8 cellular contexts compared by ENCODE assay signal in genomic region chr10:80187465-80188409, GRCh38. TPM values are rescaled to one million over a fixed set of nuclear protein-coding genes. Genes with fewer than 3 reads are reported as not detected.
DNase-seq lines count a peak whose midpoint lies in the region; ATAC-seq and TF ChIP-seq lines count a peak whose summit lies in the region.

No MANE protein-coding gene starts in this region.

- H3K4me3 ChIP-seq in Peyer's patch (peak overlapping the region in 3 of 4 donors; percentile 6 to 15 (median 14)), vagina (no peak overlapping the region)

- DNase-seq in NCI-H526 (lab: John Stamatoyannopoulos, UW) = peak; percentile 28 to 53
- DNase-seq in NCI-H526 treated with DMSO at 0.1 percent for 48 hours (lab: John Stamatoyannopoulos, UW) = no peak
- peak; percentile 74 to 95 (median 91) for DNase-seq in Peyer's patch
- peak in 3 of 4 experiments; percentile 13 to 76 (median 70) for DNase-seq in activated naive CD4-positive, alpha-beta T cell (lab: John Stamatoyannopoulos, UW)
- DNase-seq in myocyte (ENCODE audit: low read depth) = peak; percentile 61
- DNase-seq in vagina (ENCODE audit: extremely low spot score in 2 of 2) = no peak
- DNase-seq in SK-N-DZ (ENCODE audit: low spot score) = no peak

- H3K27me3 ChIP-seq in Peyer's patch (no peaks in the 10 kb centered on the region), vagina (no peaks in the 10 kb centered on the region)

- H3K4me1 ChIP-seq in Peyer's patch (peaks cover 10 to 76% (median 32%) of the 10 kb centered on the region in 4 donors), vagina (peaks cover 92% of the 10 kb centered on the region)

- TF ChIP-seq CTCF in Peyer's patch (IDR thresholded peaks at IDR 0.05) (peak in 1 of 6 experiments; percentile 4), vagina (IDR thresholded peaks at IDR 0.05) (no peak)

- peak; percentile 76 for ATAC-seq in HG03097 (IDR thresholded peaks at IDR 0.05; ENCODE audit: low FRiP score, unreplicated experiment)

- TF ChIP-seq POLR2A in Peyer's patch (IDR thresholded peaks at IDR 0.05) (peak in 1 of 2 donors; percentile 24), vagina (IDR thresholded peaks at IDR 0.05) (no peak)

- H3K36me3 ChIP-seq in Peyer's patch (no peaks in the 10 kb centered on the region), vagina (peaks cover 0 to 4% of the 10 kb centered on the region in 2 donors)

- intact Hi-C loops in vagina (cut with DNase I) = no loop called here

- peak overlapping the region; percentile 65 to 86 (median 80) for H3K27ac ChIP-seq in Peyer's patch
- peak overlapping the region; percentile 58 for H3K27ac ChIP-seq in vagina

- H3K9me3 ChIP-seq in Peyer's patch (no peaks in the 10 kb centered on the region), vagina (no peaks in the 10 kb centered on the region)

RNA-seq across cellular contexts. Expression of gene ANXA11, which starts 17.6 kb away (rescaled TPM):
- total RNA-seq in Peyer's patch (100 to 1,000 TPM; 110 to 269 (median 238) TPM), myocyte (219 and 266 TPM in 2 replicates), vagina (101 TPM)
- polyA plus RNA-seq in myocyte (2012) = 136 TPM
- polyA plus RNA-seq in SK-N-DZ (2014; cell fraction: cytosol; rRNA removed) = 1.2 and 1.7 TPM in 2 replicates
- polyA plus RNA-seq in SK-N-DZ (2014; cell fraction: nucleus; rRNA removed) = 0.92 and 1.2 TPM in 2 replicates

RNA-seq across cellular contexts. Expression of gene PLAC9, which starts 55.2 kb away (rescaled TPM):
- total RNA-seq in Peyer's patch = 10 to 100 TPM in 2 of 4 donors, 1 to 10 TPM in 2; 4.0 to 12.4 (median 8.9) TPM
- total RNA-seq in myocyte = 0.43 TPM in 1 of 2 replicates, not detected in the other
- 16.3 TPM for polyA plus RNA-seq in myocyte (2012)
- total RNA-seq in vagina = 61.4 TPM
- not detected in 2 replicates for polyA plus RNA-seq in SK-N-DZ (2014; cell fraction: cytosol; rRNA removed)
- not detected in 2 replicates for polyA plus RNA-seq in SK-N-DZ (2014; cell fraction: nucleus; rRNA removed)

Comparison
In these comparisons a context has a peak if more than half of its experiments do, and no peak if none do; other contexts are left out.
1. DNase-seq: peak in NCI-H526 (2 of 2), Peyer's patch (3 of 3), activated naive CD4-positive, alpha-beta T cell (3 of 4) and myocyte (single experiment); none in NCI-H526 treated with DMSO at 0.1 percent for 48 hours (single experiment), vagina (0 of 2) and SK-N-DZ (single experiment).
2. H3K4me3 ChIP-seq: peak in Peyer's patch (3 of 4); none in vagina (0 of 2).